In the genomic region with DNA sequence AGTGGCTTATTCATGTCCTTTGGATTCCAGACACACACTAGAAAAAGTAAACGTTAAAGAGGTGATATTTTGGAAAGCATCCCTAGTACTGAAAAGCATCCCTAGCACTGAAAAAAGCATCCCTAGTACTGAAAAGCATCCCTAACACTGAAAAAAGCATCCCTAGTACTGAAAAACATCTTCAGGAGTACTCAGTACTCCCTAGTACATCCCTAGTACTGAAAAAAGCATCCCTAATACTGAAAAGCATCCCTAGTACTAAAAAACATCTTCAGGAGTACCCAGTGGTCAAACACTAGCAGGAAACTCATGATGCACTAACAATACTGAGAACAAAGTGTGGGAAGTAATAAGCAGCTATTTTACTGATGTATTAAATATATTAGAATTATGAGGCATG, we compare ENCODE assay signal across 19 cellular contexts. TPM values are rescaled to one million over a fixed set of nuclear protein-coding genes. Genes with fewer than 3 reads are reported as not detected.
DNase-seq lines count a peak whose midpoint lies in the region; ATAC-seq, FAIRE-seq and TF ChIP-seq lines count a peak whose summit lies in the region.
"Had no signal": no experiment of that assay in that cellular context is flagged by ENCODE, and none has a peak within 500 bp of the region (broad histone marks: within the 10 kb centered on the region; RNA-seq: fewer than 3 reads in every experiment).

No MANE protein-coding gene starts in this region.

- POLR2A ChIA-PET in CD4-positive, alpha-beta T cell (lab: Charles Lee), result interaction anchor here (0.7 kb wide), 1 partner anchor 47 kb away, joined by 3 read pairs; no protein-coding TSS in a partner anchor
- POLR2A ChIA-PET in K562 (lab: Yijun Ruan, JAX), result no interaction called here

- no peak for TF ChIP-seq RAD21 in K562 (CRISPR knock-in tag; conservative IDR thresholded peaks at IDR 0.05 in 1 of 2, IDR thresholded peaks at IDR 0.05 in 1 of 2)

- no peak for TF ChIP-seq POLR2A in K562 (conservative IDR thresholded peaks at IDR 0.05)

- peak overlapping the region; percentile 55 for H3K27ac Mint-ChIP-seq in CD4-positive, alpha-beta T cell
- H3K27ac Mint-ChIP-seq in natural killer cell, result no peak overlapping the region

- H4K20me1 ChIP-seq in K562 (replicated peaks; ENCODE audit: control insufficient read depth, insufficient read depth, low read length), result no peaks in the 10 kb centered on the region
- H4K20me1 ChIP-seq in osteoblast (ENCODE audit: insufficient read depth, low read length), result no peaks in the 10 kb centered on the region

- FAIRE-seq in K562 (lab: Jason Lieb, UNC), result no peak
- FAIRE-seq: GM12878, GM19239 had no signal

- TF ChIP-seq EP300 in K562 (IDR thresholded peaks at IDR 0.05; ENCODE audit: low read length), result no peak

- H3K9me3 ChIP-seq in CD4-positive, alpha-beta T cell (ENCODE audit: control insufficient read depth, low read length), result no peaks in the 10 kb centered on the region
- H3K9me3 ChIP-seq in K562 (replicated peaks; ENCODE audit: control insufficient read depth, insufficient read depth, low read depth, low read length) (peaks cover 5% of the 10 kb centered on the region; the same call in 1 of the 2 replicates), osteoblast (ENCODE audit: low read depth, low read length) (no peaks in the 10 kb centered on the region)
- H3K9me3 ChIP-seq: BE2C had no signal

- no peak overlapping the region for H3K27ac ChIP-seq in CD4-positive, alpha-beta T cell (ENCODE audit: low read depth, low read length)
- H3K27ac ChIP-seq in K562 (ENCODE audit: extremely low read depth, low read depth, low read length) (no peak overlapping the region), osteoblast (ENCODE audit: low read depth, low read length) (no peak overlapping the region)
- H3K27ac ChIP-seq: GM23248 had no signal

- H3K4me1 ChIP-seq in K562 (replicated peaks in 1 of 2; ENCODE audit: control insufficient read depth in 2 of 2, insufficient read depth in 2 of 2, low read length in 2 of 2) (no peaks in the 10 kb centered on the region), osteoblast (ENCODE audit: insufficient read depth, low read length) (no peaks in the 10 kb centered on the region)
- H3K4me1 ChIP-seq: BE2C, HAP-1 had no signal

- H3K36me3 ChIP-seq in K562 (ENCODE audit: control insufficient read depth, insufficient read depth, low read length) (peaks cover 33% of the 10 kb centered on the region; the same call in 2 of the 3 replicates), osteoblast (ENCODE audit: insufficient read depth, low read length) (no peaks in the 10 kb centered on the region)

- no peaks in the 10 kb centered on the region for H3K79me2 ChIP-seq in K562 (ENCODE audit: control insufficient read depth, insufficient read depth, low read length)
- no peaks in the 10 kb centered on the region for H3K79me2 ChIP-seq in osteoblast (ENCODE audit: insufficient read depth, low read length)

- in situ Hi-C loops in K562 (cut with MboI), result no loop called here

- no TSS peak for BruUV-seq in K562 (replicated peaks; lab: Mats Ljungman, UMichigan)

- peaks cover 17% of the 10 kb centered on the region for H3K4me1 Mint-ChIP-seq in CD4-positive, alpha-beta T cell (ENCODE audit: low read depth)
- peaks cover 0 to 5% of the 10 kb centered on the region in 2 donors for H3K4me1 Mint-ChIP-seq in natural killer cell

- no peak for TF ChIP-seq CTCF in CD4-positive, alpha-beta T cell (IDR thresholded peaks at IDR 0.05)
- TF ChIP-seq CTCF in K562 (IDR thresholded peaks at IDR 0.05 in 2 of 3, conservative IDR thresholded peaks at IDR 0.05 in 1 of 3; ENCODE audit: insufficient read depth in 2 of 3, low read depth in 1 of 3, low read length in 3 of 3), result no peak
- TF ChIP-seq CTCF in osteoblast (IDR thresholded peaks at IDR 0.05; ENCODE audit: extremely low read depth, low read depth, low read length), result no peak
- no peak for TF ChIP-seq CTCF in natural killer cell (IDR thresholded peaks at IDR 0.05)

- intact Hi-C loops in CD4-positive, alpha-beta T cell (cut with DNase I, micrococcal nuclease), result no loop called here
- intact Hi-C loops in K562 (cut with micrococcal nuclease) (no loop called here), natural killer cell (cut with micrococcal nuclease) (no loop called here)

- no peak for ATAC-seq in CD4-positive, alpha-beta T cell (ENCODE audit: poor library complexity)
- ATAC-seq in K562 (no peak), natural killer cell (no peak), GM21786 (IDR thresholded peaks at IDR 0.05; ENCODE audit: unreplicated experiment) (no peak)
- ATAC-seq: GM12878 had no signal

- no peak overlapping the region for H3K4me3 Mint-ChIP-seq in CD4-positive, alpha-beta T cell
- H3K4me3 Mint-ChIP-seq in natural killer cell, result no peak overlapping the region
- H3K4me3 Mint-ChIP-seq: CD4-positive, alpha-beta memory T cell had no signal

- H3K9me1 ChIP-seq in K562 (ENCODE audit: control insufficient read depth, insufficient read depth, low read length), result no peaks in the 10 kb centered on the region

- H3K27me3 ChIP-seq in CD4-positive, alpha-beta T cell (ENCODE audit: control insufficient read depth, insufficient read depth, low read length), result no peaks in the 10 kb centered on the region
- H3K27me3 ChIP-seq in K562 (ENCODE audit: control insufficient read depth in 2 of 2, insufficient read depth in 2 of 2, low read length in 2 of 2) (no peaks in the 10 kb centered on the region), osteoblast (ENCODE audit: insufficient read depth, low read length) (no peaks in the 10 kb centered on the region)
- H3K27me3 ChIP-seq: BE2C had no signal

- H3K9me3 Mint-ChIP-seq in CD4-positive, alpha-beta T cell, result peaks cover 7% of the 10 kb centered on the region
- peaks cover 2 to 3% of the 10 kb centered on the region in 2 donors for H3K9me3 Mint-ChIP-seq in natural killer cell

- DNase-seq in CD4-positive, alpha-beta T cell, result no peak
- DNase-seq in RKO (ENCODE audit: low spot score) (peak; percentile 26), K562 (ENCODE audit: extremely low read depth in 1 of 4, low spot score in 3 of 4) (no peak), osteoblast (ENCODE audit: insufficient read length, low spot score, missing footprints) (peak; percentile 58), DMS79 treated with DMSO at 0.1 percent for 48 hours (lab: John Stamatoyannopoulos, UW) (no peak), natural killer cell (no peak)
- DNase-seq: BE2C; C1 segment of cervical spinal cord; CD4-positive, alpha-beta memory T cell; DMS153; DMS79; GF-D8; GM23248; IMR-90; KBM-7 had no signal

- H3K4me3 ChIP-seq in K562 (no peak overlapping the region), osteoblast (ENCODE audit: insufficient read depth, low read length) (no peak overlapping the region)
- H3K4me3 ChIP-seq: GM12878, GM23248, HAP-1 had no signal

- peaks cover 48% of the 10 kb centered on the region for H3K36me3 Mint-ChIP-seq in CD4-positive, alpha-beta T cell (ENCODE audit: low read depth)
- H3K36me3 Mint-ChIP-seq in natural killer cell, result no peaks in the 10 kb centered on the region

- H3K9ac ChIP-seq in K562 (ENCODE audit: insufficient read depth in 1 of 2, low read depth in 2 of 2, low read length in 2 of 2), result no peak overlapping the region
- H3K9ac ChIP-seq: GM23248 had no signal

- H3K4me2 ChIP-seq in K562 (ENCODE audit: insufficient read depth, low read length) (no peak overlapping the region), osteoblast (ENCODE audit: insufficient read depth, low read length) (no peak overlapping the region)

- WGBS in K562 (ENCODE audit: insufficient coverage, low coverage, missing lambda C conversion rate), result 50% methylated on average over 1 of the region's 1 CpG

- no peaks in the 10 kb centered on the region for H3K27me3 Mint-ChIP-seq in CD4-positive, alpha-beta T cell
- no peaks in the 10 kb centered on the region for H3K27me3 Mint-ChIP-seq in natural killer cell (ENCODE audit: low read depth in 2 of 2)
- H3K27me3 Mint-ChIP-seq: CD4-positive, alpha-beta memory T cell had no signal

- CTCF ChIA-PET in CD4-positive, alpha-beta T cell (lab: Charles Lee), result no interaction called here
- CTCF ChIA-PET in K562 (lab: Yijun Ruan, JAX; ENCODE audit: low intra/inter-chr PET ratio), result no interaction called here

- no peak overlapping the region for H2AFZ ChIP-seq in K562 (ENCODE audit: low read depth, low read length)
- H2AFZ ChIP-seq in osteoblast (ENCODE audit: low read length), result no peak overlapping the region
- H2AFZ ChIP-seq: GM23248 had no signal

TF ChIP-seq in K562, 482 proteins besides CTCF, POLR2A, EP300 and RAD21:
- no peak for TF ChIP-seq ZNF316 (IDR thresholded peaks at IDR 0.05)
- peak; percentile 48; the same call in 1 of the 2 replicates for TF ChIP-seq ZNF644 (tag; IDR thresholded peaks at IDR 0.05; ENCODE audit: low read depth)

RNA-seq across cellular contexts. Expression of a gene that starts 45.6 kb away (rescaled TPM):
- 100 to 1,000 TPM; 232 to 239 TPM for total RNA-seq in CD4-positive, alpha-beta T cell
- total RNA-seq in K562 (2011; cell fraction: chromatin; rRNA removed; ENCODE audit: low replicate concordance), result 30.3 and 41.4 TPM in 2 replicates
- total RNA-seq in K562 (2011; cell fraction: nucleolus; rRNA removed), result 13.7 and 15.3 TPM in 2 replicates
- 20.1 and 33.5 TPM in 2 replicates for total RNA-seq in K562 (2011; cell fraction: nucleoplasm; rRNA removed)
- total RNA-seq in K562 (2014; rRNA removed) (12.6 and 13.9 TPM in 2 replicates), K562 (2014; rRNA removed; fragmentation: Illumina TruSeq; extraction: Trizol) (19.4 and 20.4 TPM in 2 replicates), K562 (2015; rRNA removed; fragmentation: Illumina TruSeq; extraction: Trizol) (14.8 and 17.4 TPM in 2 replicates), K562 (2021) (14.7 and 18.2 TPM in 2 replicates), osteoblast (30.4 and 32.6 TPM in 2 replicates), natural killer cell (100 to 1,000 TPM; 237 to 279 (median 270) TPM)
- polyA plus RNA-seq in K562 (2011; rRNA removed) (9.8 and 17.6 TPM in 2 replicates), K562 (2014; fragmentation: Illumina TruSeq; extraction: Trizol) (16.1 and 18.9 TPM in 2 replicates), K562 (2014; fragmentation: Nextera tagmentation; extraction: Ambion mirVana) (10 to 100 TPM in 1 of 2 experiments, 1 to 10 TPM in 1; 6.8 to 14.8 TPM), K562 (2014; rRNA removed) (9.2 and 10.0 TPM in 2 replicates)
- polyA plus RNA-seq in K562 (2011; cell fraction: cytosol; rRNA removed), result 5.4 and 6.3 TPM in 2 replicates
- 3.5 and 8.0 TPM in 2 replicates for polyA plus RNA-seq in K562 (2011; cell fraction: nucleus; rRNA removed)
- polyA plus RNA-seq in K562 (2012), result 12.3 and 12.9 TPM in 2 replicates
- 14.1 and 22.8 TPM in 2 replicates for polyA minus RNA-seq in K562 (2011; rRNA and poly(A)+ RNA removed)
- polyA minus RNA-seq in K562 (2011; cell fraction: cytosol; rRNA and poly(A)+ RNA removed), result 8.0 and 10.1 TPM in 2 replicates
- polyA minus RNA-seq in K562 (2011; cell fraction: nucleus; rRNA and poly(A)+ RNA removed), result 5.3 and 9.6 TPM in 2 replicates

Comparison
In these comparisons a context has a peak if more than half of its experiments do, and no peak if none do; other contexts are left out.
1. DNase-seq: peak in RKO (single experiment) and osteoblast (single experiment); none in CD4-positive, alpha-beta T cell (0 of 10), K562 (0 of 4), DMS79 treated with DMSO at 0.1 percent for 48 hours (single experiment) and natural killer cell (single experiment).